In genomic region chr1:59025201-59025600, GRCh38 we compare ENCODE assay signal across 20 cellular contexts.
DNase-seq lines count a peak whose midpoint lies in the region; ATAC-seq, FAIRE-seq and TF ChIP-seq lines count a peak whose summit lies in the region.
"Had no signal": no experiment of that assay in that cellular context is flagged by ENCODE, and none has a peak within 500 bp of the region (broad histone marks: within the 10 kb centered on the region; RNA-seq: fewer than 3 reads in every experiment).

No MANE protein-coding gene starts in this region.

- BruUV-seq in IMR-90 (replicated peaks; lab: Mats Ljungman, UMichigan) (no TSS peak), GM12878 (replicated peaks; lab: Mats Ljungman, UMichigan) (no TSS peak)

- SMC1A ChIA-PET in GM12878 (lab: Charles Lee; ENCODE audit: uncharacterized antibody, unreplicated experiment), result interaction anchor here (0.6 to 7.3 kb wide), 8 partner anchors 13 to 267 kb away, joined by 3 to 61 read pairs (median 4); no protein-coding TSS in a partner anchor

- intact Hi-C loops in IMR-90 (cut with micrococcal nuclease), result loop anchor here (5.0 kb wide), 1 partner anchor 123 kb away; no protein-coding TSS in a partner anchor
- intact Hi-C loops in GM12878 (cut with micrococcal nuclease; ENCODE audit: unreplicated experiment), result loop anchor here (5.0 to 10.0 kb wide), 2 partner anchors 243 to 270 kb away; partner anchors contain the start of genes FGGY and JUN
- intact Hi-C loops in activated T-helper 1 cell treated with anti-CD3 and anti-CD28 coated beads, Interleukin-12 subunit alpha, Interleukin-12 subunit beta, Interleukin-2, Interleukin-4 antibody, amounts not matched to agents 30 ng/mL and 10 ng/mL and 1 ng/mL, durations not matched to agents 14 hours and 24 hours and 36 hours (cut with micrococcal nuclease), result loop anchor here (5.0 kb wide), 2 partner anchors 102 to 407 kb away; no protein-coding TSS in a partner anchor

- peak overlapping the region; percentile 84 for H2BK120ac ChIP-seq in IMR-90 (ENCODE audit: low read depth, low read length)

- no peak overlapping the region for H3K56ac ChIP-seq in IMR-90 (ENCODE audit: extremely low read depth, insufficient read depth, low read length)

- H2AK5ac ChIP-seq in IMR-90 (ENCODE audit: low read depth, low read length), result peak overlapping the region; percentile 29; the same call in 1 of the 2 replicates

- H2BK5ac ChIP-seq in IMR-90 (ENCODE audit: low read depth, low read length, poor library complexity, severe bottlenecking), result peak overlapping the region; percentile 5

- H4K20me1 ChIP-seq in BLaER1 (no peaks in the 10 kb centered on the region), IMR-90 (ENCODE audit: insufficient read depth, low read length) (no peaks in the 10 kb centered on the region), GM12878 (ENCODE audit: control insufficient read depth, insufficient read depth) (no peaks in the 10 kb centered on the region)

- H4K91ac ChIP-seq in IMR-90 (ENCODE audit: insufficient read depth, low read depth, low read length), result peak overlapping the region; percentile 42

- H3K36me3 ChIP-seq in BLaER1, result no peaks in the 10 kb centered on the region
- H3K36me3 ChIP-seq in IMR-90 (ENCODE audit: control insufficient read depth, insufficient read depth, low read length), result no peaks in the 10 kb centered on the region
- H3K36me3 ChIP-seq in GM12878 (ENCODE audit: control insufficient read depth in 2 of 2, insufficient read depth in 2 of 2, low read length in 1 of 2), result no peaks in the 10 kb centered on the region
- H3K36me3 ChIP-seq: ovary, stomach had no signal

- DNase-seq in IMR-90, result peak; percentile 77
- DNase-seq in GM12878 (ENCODE audit: low read depth, low spot score), result no peak
- DNase-seq in memory B cell (ENCODE audit: low spot score in 2 of 2), result no peak
- no peak for DNase-seq in epidermal melanocyte (ENCODE audit: insufficient read length, low spot score)
- no peak for DNase-seq in foreskin melanocyte
- DNase-seq in activated T-helper 1 cell treated with anti-CD3 and anti-CD28 coated beads, Interleukin-12 subunit alpha, Interleukin-12 subunit beta, Interleukin-2, Interleukin-4 antibody, amounts not matched to agents 30 ng/mL and 10 ng/mL and 1 ng/mL, durations not matched to agents 14 hours and 24 hours and 36 hours (ENCODE audit: low spot score), result no peak
- DNase-seq: activated CD8-positive, alpha-beta T cell treated with anti-CD3 and anti-CD28 coated beads for 36 hours; activated effector memory CD4-positive, alpha-beta T cell treated with Interleukin-2 at 50 U/mL for 16 hours; AML-193; anterior cingulate cortex; DMS 273 treated with DMSO at 0.1 percent for 48 hours; dorsolateral prefrontal cortex; HFFc6; mucosa of descending colon; NCI-H2081; ovary; stomach had no signal

- no peak overlapping the region for H3K4me3 ChIP-seq in BLaER1
- no peak overlapping the region for H3K4me3 ChIP-seq in IMR-90 (ENCODE audit: insufficient read depth, low read depth, low read length)
- no peak overlapping the region for H3K4me3 ChIP-seq in GM12878
- H3K4me3 ChIP-seq: dorsolateral prefrontal cortex, mucosa of descending colon, ovary, smooth muscle cell, stomach had no signal

- H3K4me1 Mint-ChIP-seq in memory B cell, result peaks cover 36% of the 10 kb centered on the region
- H3K4me1 Mint-ChIP-seq in activated T-helper 1 cell treated with anti-CD3 and anti-CD28 coated beads, Interleukin-12 subunit alpha, Interleukin-12 subunit beta, Interleukin-2, Interleukin-4 antibody, amounts not matched to agents 30 ng/mL and 10 ng/mL and 1 ng/mL, durations not matched to agents 14 hours and 24 hours and 36 hours (ENCODE audit: low read depth), result peaks cover 24% of the 10 kb centered on the region

- H3K9me3 ChIP-seq in BLaER1 (no peaks in the 10 kb centered on the region), IMR-90 (ENCODE audit: control insufficient read depth, insufficient read depth, low read length) (no peaks in the 10 kb centered on the region), GM12878 (replicated peaks; ENCODE audit: control insufficient read depth, insufficient read depth, low read length) (no peaks in the 10 kb centered on the region)
- H3K9me3 ChIP-seq: mucosa of descending colon, ovary, stomach had no signal

- H3K79me1 ChIP-seq in IMR-90 (ENCODE audit: low read depth in 1 of 2, low read length in 2 of 2), result peaks cover 0 to 6% of the 10 kb centered on the region in 2 experiments; a peak in 1 of 4 replicates

- H3K4me3 Mint-ChIP-seq in memory B cell, result no peak overlapping the region
- H3K4me3 Mint-ChIP-seq in activated T-helper 1 cell treated with anti-CD3 and anti-CD28 coated beads, Interleukin-12 subunit alpha, Interleukin-12 subunit beta, Interleukin-2, Interleukin-4 antibody, amounts not matched to agents 30 ng/mL and 10 ng/mL and 1 ng/mL, durations not matched to agents 14 hours and 24 hours and 36 hours, result no peak overlapping the region
- H3K4me3 Mint-ChIP-seq: activated CD8-positive, alpha-beta T cell treated with anti-CD3 and anti-CD28 coated beads for 36 hours had no signal

- POLR2A ChIA-PET in IMR-90 (lab: Charles Lee; ENCODE audit: unreplicated experiment) (interaction anchor here (0.5 kb wide), 1 partner anchor 664 kb away, joined by 3 read pairs; no protein-coding TSS in a partner anchor), GM12878 (lab: Charles Lee) (interaction anchor here (0.7 to 3.3 kb wide), 2 partner anchors 12 to 21 kb away, joined by 4 to 15 read pairs; no protein-coding TSS in a partner anchor)

- H3K9me3 Mint-ChIP-seq in memory B cell, result no peaks in the 10 kb centered on the region
- peaks cover 5% of the 10 kb centered on the region for H3K9me3 Mint-ChIP-seq in activated T-helper 1 cell treated with anti-CD3 and anti-CD28 coated beads, Interleukin-12 subunit alpha, Interleukin-12 subunit beta, Interleukin-2, Interleukin-4 antibody, amounts not matched to agents 30 ng/mL and 10 ng/mL and 1 ng/mL, durations not matched to agents 14 hours and 24 hours and 36 hours
- H3K9me3 Mint-ChIP-seq: activated CD8-positive, alpha-beta T cell treated with anti-CD3 and anti-CD28 coated beads for 36 hours; HFFc6 had no signal

- H3K4me1 ChIP-seq in BLaER1, result peaks cover 25% of the 10 kb centered on the region
- H3K4me1 ChIP-seq in IMR-90 (ENCODE audit: control insufficient read depth, insufficient read depth, low read length), result peaks cover 19% of the 10 kb centered on the region
- peaks cover 28% of the 10 kb centered on the region for H3K4me1 ChIP-seq in GM12878 (ENCODE audit: control insufficient read depth, insufficient read depth, low read length)

- TF ChIP-seq CTCF in IMR-90 (conservative IDR thresholded peaks at IDR 0.05; ENCODE audit: low read depth, low read length) (no peak), GM12878 (IDR thresholded peaks at IDR 0.05 in 2 of 3, conservative IDR thresholded peaks at IDR 0.05 in 1 of 3; ENCODE audit: control insufficient read depth in 2 of 3, extremely low read depth in 1 of 3, insufficient read depth in 1 of 3, low read depth in 3 of 3, low read length in 3 of 3) (no peak)

- RAD21 ChIA-PET in GM12878 (lab: Charles Lee; ENCODE audit: unreplicated experiment), result interaction anchor here (1.1 to 1.4 kb wide), 5 partner anchors 12 to 674 kb away, joined by 3 to 10 read pairs (median 4); no protein-coding TSS in a partner anchor

- TF ChIP-seq POLR2A in IMR-90 (IDR thresholded peaks at IDR 0.05; ENCODE audit: low read depth, low read length) (no peak), GM12878 (IDR thresholded peaks at IDR 0.05; ENCODE audit: low read depth, low read length) (no peak)

- no peak for TF ChIP-seq EP300 in GM12878 (IDR thresholded peaks at IDR 0.05; ENCODE audit: borderline replicate concordance in 1 of 2, control insufficient read depth in 1 of 2, low read depth in 2 of 2, low read length in 2 of 2)

- H3K23ac ChIP-seq in IMR-90 (ENCODE audit: low read depth, low read length), result no peak overlapping the region

- peak overlapping the region; percentile 47; the same call in 1 of the 2 replicates for H3K18ac ChIP-seq in IMR-90 (ENCODE audit: low read depth, low read length)

- no peak overlapping the region for H3K27ac ChIP-seq in BLaER1
- H3K27ac ChIP-seq in IMR-90 (ENCODE audit: insufficient read depth, low read length), result peak overlapping the region; percentile 30; the same call in 1 of the 2 replicates
- peak overlapping the region; percentile 84 for H3K27ac ChIP-seq in GM12878 (ENCODE audit: control insufficient read depth, insufficient read depth)
- H3K27ac ChIP-seq: dorsolateral prefrontal cortex, ovary, stomach had no signal

- H3K4me2 ChIP-seq in BLaER1 (peak overlapping the region; percentile 48), IMR-90 (ENCODE audit: low read depth, low read length) (no peak overlapping the region), GM12878 (ENCODE audit: control insufficient read depth, insufficient read depth) (peak overlapping the region; percentile 52)
- H3K4me2 ChIP-seq: smooth muscle cell had no signal

- peak overlapping the region; percentile 42 for H3K4ac ChIP-seq in IMR-90 (ENCODE audit: low read depth, low read length)

- no CpG with 5 or more reads among the region's 2 CpGs for WGBS in IMR-90 (ENCODE audit: extremely low coverage in 2 of 2, insufficient read length in 1 of 2), 2 experiments
- WGBS in GM12878 (ENCODE audit: insufficient coverage, insufficient replicate concordance, low lambda C conversion rate, missing lambda C conversion rate), result 50% methylated on average over 2 of the region's 2 CpGs

- peak overlapping the region; percentile 74 for H2BK20ac ChIP-seq in IMR-90 (ENCODE audit: low read depth, low read length)

- CTCF ChIA-PET in IMR-90 (lab: Yijun Ruan, JAX), result interaction anchor here (0.6 to 0.9 kb wide), 2 partner anchors 11 to 36 kb away, joined by 3 read pairs; no protein-coding TSS in a partner anchor
- CTCF ChIA-PET in GM12878 (lab: Yijun Ruan, JAX), result no interaction called here

- H3K36me3 Mint-ChIP-seq in memory B cell, result peaks cover 3% of the 10 kb centered on the region
- H3K36me3 Mint-ChIP-seq in activated T-helper 1 cell treated with anti-CD3 and anti-CD28 coated beads, Interleukin-12 subunit alpha, Interleukin-12 subunit beta, Interleukin-2, Interleukin-4 antibody, amounts not matched to agents 30 ng/mL and 10 ng/mL and 1 ng/mL, durations not matched to agents 14 hours and 24 hours and 36 hours (ENCODE audit: low read depth), result peaks cover 17% of the 10 kb centered on the region

- dilution Hi-C loops in IMR-90 (cut with HindIII; ENCODE audit: low sequenced_read_pairs, unreplicated experiment), result no loop called here

- H3K9ac ChIP-seq in BLaER1 (no peak overlapping the region), IMR-90 (ENCODE audit: low read depth, low read length) (no peak overlapping the region), GM12878 (ENCODE audit: control insufficient read depth, insufficient read depth, low read length) (no peak overlapping the region)

- H3K27ac Mint-ChIP-seq in memory B cell, result peak overlapping the region; percentile 17
- no peak overlapping the region for H3K27ac Mint-ChIP-seq in activated T-helper 1 cell treated with anti-CD3 and anti-CD28 coated beads, Interleukin-12 subunit alpha, Interleukin-12 subunit beta, Interleukin-2, Interleukin-4 antibody, amounts not matched to agents 30 ng/mL and 10 ng/mL and 1 ng/mL, durations not matched to agents 14 hours and 24 hours and 36 hours
- H3K27ac Mint-ChIP-seq: HFFc6 had no signal

- peak overlapping the region in 1 of 2 experiments; percentile 27; a peak in 3 of 4 replicates for H4K8ac ChIP-seq in IMR-90 (ENCODE audit: low read depth in 2 of 2, low read length in 2 of 2)

- H3K79me2 ChIP-seq in GM12878 (ENCODE audit: control insufficient read depth, insufficient read depth, low read length), result no peaks in the 10 kb centered on the region

- H3K27me3 ChIP-seq in BLaER1 (no peaks in the 10 kb centered on the region), IMR-90 (ENCODE audit: control insufficient read depth, insufficient read depth, low read length) (no peaks in the 10 kb centered on the region), GM12878 (replicated peaks in 1 of 2; ENCODE audit: control insufficient read depth in 2 of 2, insufficient read depth in 2 of 2, low read length in 1 of 2) (no peaks in the 10 kb centered on the region)
- H3K27me3 ChIP-seq: dorsolateral prefrontal cortex, ovary, stomach had no signal

- H2BK15ac ChIP-seq in IMR-90 (ENCODE audit: low read depth, low read length), result no peak overlapping the region

- H3K14ac ChIP-seq in IMR-90 (replicated peaks; ENCODE audit: low read depth, low read length), result 0 out of 2 replicates have a peak overlapping the region, but pooled peaks have one; percentile 4

- H3K9me1 ChIP-seq in IMR-90 (ENCODE audit: insufficient read depth, low read length), result peaks cover 19% of the 10 kb centered on the region

- ATAC-seq in IMR-90 (ENCODE audit: low read depth), result peak; percentile 40; the same call in 1 of the 2 replicates
- ATAC-seq in GM12878, result peak; percentile 11; the same call in 1 of the 3 replicates
- ATAC-seq in memory B cell (ENCODE audit: low read depth), result no peak
- no peak for ATAC-seq in HG03135 (IDR thresholded peaks at IDR 0.05; ENCODE audit: unreplicated experiment)
- ATAC-seq: activated CD8-positive, alpha-beta T cell treated with anti-CD3 and anti-CD28 coated beads for 36 hours; mucosa of descending colon had no signal

- in situ Hi-C loops in IMR-90 (cut with MboI; ENCODE audit: low sequenced_read_pairs) (no loop called here), GM12878 (cut with MboI) (no loop called here)

- H3K27me3 Mint-ChIP-seq in memory B cell, result no peaks in the 10 kb centered on the region
- no peaks in the 10 kb centered on the region for H3K27me3 Mint-ChIP-seq in activated T-helper 1 cell treated with anti-CD3 and anti-CD28 coated beads, Interleukin-12 subunit alpha, Interleukin-12 subunit beta, Interleukin-2, Interleukin-4 antibody, amounts not matched to agents 30 ng/mL and 10 ng/mL and 1 ng/mL, durations not matched to agents 14 hours and 24 hours and 36 hours (ENCODE audit: insufficient read depth)
- H3K27me3 Mint-ChIP-seq: activated CD8-positive, alpha-beta T cell treated with anti-CD3 and anti-CD28 coated beads for 36 hours had no signal

- TF ChIP-seq RAD21 in IMR-90 (IDR thresholded peaks at IDR 0.05; ENCODE audit: low read length) (no peak), GM12878 (IDR thresholded peaks at IDR 0.05; ENCODE audit: insufficient read depth, low read depth, low read length) (no peak)

- no peak for FAIRE-seq in GM12878 (lab: Jason Lieb, UNC)

- H2AK9ac ChIP-seq in IMR-90 (replicated peaks; ENCODE audit: low read depth, low read length, poor library complexity), result peak overlapping the region; percentile 6

- H2AFZ ChIP-seq in IMR-90 (replicated peaks; ENCODE audit: low read length, poor library complexity), result no peak overlapping the region
- peak overlapping the region; percentile 58; the same call in 1 of the 2 replicates for H2AFZ ChIP-seq in GM12878 (ENCODE audit: control insufficient read depth, low read depth, low read length)

- no peak overlapping the region for H4K5ac ChIP-seq in IMR-90 (ENCODE audit: low read depth, low read length)

Comparison
In these comparisons a context has a peak if more than half of its experiments do, and no peak if none do; other contexts are left out.
1. ATAC-seq: peak in IMR-90 (single experiment) and GM12878 (single experiment); none in memory B cell (single experiment) and HG03135 (single experiment).